ENCODE assay signal across 7 cellular contexts in genomic region chr11:130181295-130182272, GRCh38. TPM values are rescaled to one million over a fixed set of nuclear protein-coding genes. Genes with fewer than 3 reads are reported as not detected.
A peak's percentile ranks its signal among the peaks of the same experiment; 100 is the strongest.
DNase-seq lines count a peak whose midpoint lies in the region; ATAC-seq, FAIRE-seq and TF ChIP-seq lines count a peak whose summit lies in the region.

No MANE protein-coding gene starts in this region.

- DNase-seq in LoVo (ENCODE audit: low spot score) (peak; percentile 87), kidney (no peak), activated gamma-delta T cell (lab: John Stamatoyannopoulos, UW) (no peak)
- no peak for DNase-seq in activated CD4-positive, alpha-beta T cell treated with anti-CD3 and anti-CD28 coated beads, Interleukin-2, amount 50 U/mL, for 1 hour
- DNase-seq in activated CD4-positive, alpha-beta T cell treated with anti-CD3 and anti-CD28 coated beads, Interleukin-2, amount 50 U/mL, for 4 hours = no peak

- H3K27ac ChIP-seq in kidney (ENCODE audit: low read depth in 2 of 2, low read length in 2 of 2) = peak overlapping the region; percentile 93

- intact Hi-C loops in kidney (cut with DNase I) = no loop called here

- no peak for TF ChIP-seq CTCF in kidney (IDR thresholded peaks at IDR 0.05; ENCODE audit: borderline replicate concordance, extremely low read depth, insufficient read depth)

- peaks cover 34 to 42% of the 10 kb centered on the region in 2 donors for H3K4me1 ChIP-seq in kidney (ENCODE audit: control insufficient read depth in 1 of 2, insufficient read depth in 1 of 2, low read depth in 1 of 2, low read length in 2 of 2)

- FAIRE-seq in kidney (lab: Jason Lieb, UNC) = no peak

- ATAC-seq in GM19467 (IDR thresholded peaks at IDR 0.05; ENCODE audit: unreplicated experiment) (peak; percentile 58), SK-N-SH treated with all-trans-retinoic acid at 6 μM for 48 hours (peak; percentile 80)

- H3K9me3 ChIP-seq in kidney (ENCODE audit: control insufficient read depth in 1 of 2, low read length in 2 of 2) = no peaks in the 10 kb centered on the region

- no peaks in the 10 kb centered on the region for H3K36me3 ChIP-seq in kidney (ENCODE audit: control insufficient read depth in 1 of 2, insufficient read depth in 2 of 2, low read length in 2 of 2)

- peak overlapping the region; percentile 48 to 76 for H3K9ac ChIP-seq in kidney (ENCODE audit: low read length in 2 of 2)

- H3K4me3 ChIP-seq in kidney (ENCODE audit: low read length in 2 of 2) = peak overlapping the region in 1 of 2 donors; percentile 18

TF ChIP-seq in SK-N-SH treated with all-trans-retinoic acid at 6 μM for 48 hours, 23 proteins besides CTCF, POLR2A, EP300 and RAD21:
- TF ChIP-seq CSRNP3 (CRISPR knock-in tag; IDR thresholded peaks at IDR 0.05) = no peak
- no peak for TF ChIP-seq ESRRG (CRISPR knock-in tag; IDR thresholded peaks at IDR 0.05)
- no peak for TF ChIP-seq CREB5 (CRISPR knock-in tag; IDR thresholded peaks at IDR 0.05; ENCODE audit: low read depth)
- no peak for TF ChIP-seq OSR1 (CRISPR knock-in tag; IDR thresholded peaks at IDR 0.05)
- TF ChIP-seq ZNF70 (CRISPR knock-in tag; IDR thresholded peaks at IDR 0.05) = no peak
- TF ChIP-seq TCF4 (CRISPR knock-in tag; IDR thresholded peaks at IDR 0.05; ENCODE audit: borderline replicate concordance) = no peak
- no peak for TF ChIP-seq ISL1 (CRISPR knock-in tag; IDR thresholded peaks at IDR 0.05)

RNA-seq across cellular contexts. Expression of gene ST14, which starts 22.0 kb away (rescaled TPM):
- 139 TPM for total RNA-seq in kidney
- polyA plus RNA-seq in kidney (ENCODE audit: insufficient read depth, low read depth, low replicate concordance) = 59.3 TPM
